ENCODE assay signal across 24 cellular contexts in the genomic region with DNA sequence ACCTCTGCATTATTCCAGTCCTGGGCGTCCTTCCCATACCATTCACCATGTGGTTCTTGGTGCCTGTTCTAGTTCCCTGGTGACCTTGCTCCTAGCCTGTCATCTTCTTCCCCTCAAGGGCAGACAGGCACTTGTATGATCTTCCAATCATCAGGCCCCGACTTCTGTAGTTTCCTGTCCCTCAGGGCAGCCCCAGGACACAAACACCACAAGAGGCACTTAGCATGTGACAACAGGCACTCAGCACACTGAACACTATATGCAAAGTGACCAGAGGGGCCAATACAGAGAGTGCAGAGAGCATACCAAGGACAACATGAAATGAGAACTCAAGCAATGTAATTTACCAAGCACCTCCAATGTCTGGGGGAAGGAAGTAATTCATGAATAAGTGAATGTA. TPM values are rescaled to one million over a fixed set of nuclear protein-coding genes. Genes with fewer than 3 reads are reported as not detected.
A peak's percentile ranks its signal among the peaks of the same experiment; 100 is the strongest.
DNase-seq lines count a peak whose midpoint lies in the region; ATAC-seq and TF ChIP-seq lines count a peak whose summit lies in the region.
"Had no signal": no experiment of that assay in that cellular context is flagged by ENCODE, and none has a peak within 500 bp of the region (broad histone marks: within the 10 kb centered on the region; RNA-seq: fewer than 3 reads in every experiment).

No MANE protein-coding gene starts in this region.

- H3K4me2 ChIP-seq in DOHH2 (ENCODE audit: low read length), result peak overlapping the region; percentile 49
- H3K4me2 ChIP-seq: KMS-11 had no signal

- no peaks in the 10 kb centered on the region for H4K20me1 ChIP-seq in DOHH2 (ENCODE audit: control insufficient read depth, insufficient read depth, low read depth, low read length)

- DNase-seq in NCI-H510A treated with DMSO at 0.1 percent for 48 hours (lab: John Stamatoyannopoulos, UW) (peak; percentile 30), left ventricle myocardium superior (peak; percentile 41), activated gamma-delta T cell treated with Interleukin-2 at 50 U/mL for 16 hours (no peak), testis (no peak), T-helper 2 cell (no peak), NCI-H146 treated with DMSO at 0.1 percent for 48 hours (lab: John Stamatoyannopoulos, UW; ENCODE audit: unreplicated experiment) (no peak)
- DNase-seq: activated CD4-positive, alpha-beta T cell treated with anti-CD3 and anti-CD28 coated beads, Interleukin-2, amount 10 ng/mL, durations not matched to agents 24 days and 14 days; activated naive CD4-positive, alpha-beta T cell treated with anti-CD3 and anti-CD28 coated beads, Interleukin-2, amount 50 U/mL, for 16 hours; COR-L47; endodermal cell; NCI-H1694 treated with DMSO at 0.1 percent for 48 hours; stimulated activated CD4-positive, alpha-beta T cell treated with anti-CD3 and anti-CD28 coated beads, Interleukin-15, amount 100 ng/mL, for 24 hours; tibial artery had no signal

- H3K9me2 ChIP-seq in DOHH2 (replicated peaks; ENCODE audit: control insufficient read depth, low read length), result no peaks in the 10 kb centered on the region

- H3K9me3 ChIP-seq in DOHH2 (ENCODE audit: control insufficient read depth, insufficient read depth, low read length) (no peaks in the 10 kb centered on the region), testis (no peaks in the 10 kb centered on the region)
- H3K9me3 ChIP-seq: esophagus muscularis mucosa, tibial artery had no signal

- no peaks in the 10 kb centered on the region for H3F3A ChIP-seq in DOHH2 (ENCODE audit: control insufficient read depth, insufficient read depth)

- ATAC-seq in GM21529 (IDR thresholded peaks at IDR 0.05; ENCODE audit: unreplicated experiment), result peak; percentile 65
- peak; percentile 94 for ATAC-seq in left ventricle myocardium superior
- ATAC-seq: sciatic nerve, SK-N-SH treated with all-trans-retinoic acid at 6 μM for 48 hours had no signal

- H3K27me3 ChIP-seq in DOHH2 (ENCODE audit: control insufficient read depth, low read length) (no peaks in the 10 kb centered on the region), testis (no peaks in the 10 kb centered on the region)
- H3K27me3 ChIP-seq: esophagus muscularis mucosa had no signal

- WGBS in testis, 2 donors, result 90 to 94% methylated on average over 2 of the region's 2 CpGs

- no peak for TF ChIP-seq POLR2A in testis (IDR thresholded peaks at IDR 0.05)

- intact Hi-C loops in left ventricle myocardium superior (cut with micrococcal nuclease), result no loop called here
- intact Hi-C loops in testis (cut with DNase I; ENCODE audit: low total_unique reads), result no loop called here

- TF ChIP-seq CTCF in DOHH2 (IDR thresholded peaks at IDR 0.05; ENCODE audit: low read depth, low read length, poor library complexity, severe bottlenecking) (no peak), testis (IDR thresholded peaks at IDR 0.05) (no peak)

- H3K27ac ChIP-seq in DOHH2 (ENCODE audit: low read depth, low read length) (no peak overlapping the region), testis (no peak overlapping the region)
- H3K27ac ChIP-seq: esophagus muscularis mucosa, KMS-11, tibial artery, VCaP had no signal

- peaks cover 23% of the 10 kb centered on the region for H3K4me1 ChIP-seq in DOHH2 (ENCODE audit: control insufficient read depth, low read length)
- H3K4me1 ChIP-seq in testis, result no peaks in the 10 kb centered on the region
- H3K4me1 ChIP-seq: esophagus muscularis mucosa, tibial artery had no signal

- H3K36me3 ChIP-seq in DOHH2 (ENCODE audit: control insufficient read depth, low read length) (no peaks in the 10 kb centered on the region), testis (ENCODE audit: low read depth, missing control alignments) (no peaks in the 10 kb centered on the region)
- H3K36me3 ChIP-seq: esophagus muscularis mucosa, tibial artery had no signal

- H3K4me3 ChIP-seq in DOHH2 (ENCODE audit: low read length), result no peak overlapping the region
- H3K4me3 ChIP-seq in testis, result no peak overlapping the region
- H3K4me3 ChIP-seq: esophagus muscularis mucosa, tibial artery had no signal

- H3K79me2 ChIP-seq in DOHH2 (ENCODE audit: control insufficient read depth, low read length), result no peaks in the 10 kb centered on the region

RNA-seq across cellular contexts. Expression of a gene that starts 17.9 kb away (rescaled TPM):
- total RNA-seq in left ventricle myocardium superior (2.8 TPM), testis (1 to 10 TPM; 1.5 to 1.7 TPM)
- polyA plus RNA-seq in testis (ENCODE audit: insufficient read depth, low read depth, low replicate concordance), result 0.96 TPM
- total RNA-seq: activated CD4-positive, alpha-beta T cell treated with anti-CD3 and anti-CD28 coated beads, Interleukin-2, amount 10 ng/mL, durations not matched to agents 24 days and 14 days; endodermal cell; esophagus muscularis mucosa; frontal cortex; H1; lung microvascular endothelial cell; neural crest cell; sciatic nerve had no signal

RNA-seq across cellular contexts. Expression of a gene that starts 55.3 kb away (rescaled TPM):
- total RNA-seq in left ventricle myocardium superior (69.2 TPM), testis (100 to 1,000 TPM; 118 to 128 TPM)
- 38.0 TPM for polyA plus RNA-seq in testis (ENCODE audit: insufficient read depth, low read depth, low replicate concordance)

Comparison
In these comparisons a context has a peak if more than half of its experiments do, and no peak if none do; other contexts are left out.
1. DNase-seq: peak in NCI-H510A treated with DMSO at 0.1 percent for 48 hours (single experiment) and left ventricle myocardium superior (single experiment); none in activated gamma-delta T cell treated with Interleukin-2 at 50 U/mL for 16 hours (single experiment), testis (single experiment), T-helper 2 cell (0 of 5) and NCI-H146 treated with DMSO at 0.1 percent for 48 hours (single experiment).